ENCODE assay signal across 1 cellular context in genomic region chr17:44095647-44096496, GRCh38.
A peak's percentile ranks its signal among the peaks of the same experiment; 100 is the strongest.
TF ChIP-seq lines count a peak whose summit lies in the region.

No MANE protein-coding gene starts in this region.

TF ChIP-seq in HepG2, 621 proteins besides CTCF, POLR2A, EP300 and RAD21 (continued from another document and continues in another):
- TF ChIP-seq E2F2 (CRISPR knock-in tag; IDR thresholded peaks at IDR 0.05; ENCODE audit: borderline replicate concordance) (no peak), ZNF564 (CRISPR knock-in tag; IDR thresholded peaks at IDR 0.05) (no peak), ZMYM2 (CRISPR knock-in tag; IDR thresholded peaks at IDR 0.05) (no peak), KAT7 (CRISPR knock-in tag; IDR thresholded peaks at IDR 0.05; ENCODE audit: borderline replicate concordance) (no peak), MYNN (CRISPR knock-in tag; IDR thresholded peaks at IDR 0.05; ENCODE audit: low read depth) (no peak), JARID2 (CRISPR knock-in tag; IDR thresholded peaks at IDR 0.05; ENCODE audit: insufficient replicate concordance) (no peak), ZNF546 (CRISPR knock-in tag; conservative IDR thresholded peaks at IDR 0.05) (no peak), ZNF282 (IDR thresholded peaks at IDR 0.05; ENCODE audit: partially characterized antibody) (no peak), HNRNPK (IDR thresholded peaks at IDR 0.05; ENCODE audit: low read depth, low read length, poor library complexity, severe bottlenecking) (no peak), AKAP8 (CRISPR knock-in tag; IDR thresholded peaks at IDR 0.05) (peak; percentile 88; the same call in 1 of the 2 replicates), E2F5 (CRISPR knock-in tag; conservative IDR thresholded peaks at IDR 0.05) (no peak), RARA (CRISPR knock-in tag; IDR thresholded peaks at IDR 0.05) (peak; percentile 40), ZBTB49 (CRISPR knock-in tag; IDR thresholded peaks at IDR 0.05; ENCODE audit: borderline replicate concordance) (no peak), TCF7 (IDR thresholded peaks at IDR 0.05; ENCODE audit: low read depth) (no peak), ZSCAN9 (CRISPR knock-in tag; IDR thresholded peaks at IDR 0.05; ENCODE audit: borderline replicate concordance) (no peak), GATAD2A (CRISPR knock-in tag; IDR thresholded peaks at IDR 0.05) (no peak), SMARCC2 (IDR thresholded peaks at IDR 0.05) (no peak), SRSF4 (IDR thresholded peaks at IDR 0.05; ENCODE audit: low read depth, low read length, poor library complexity, severe bottlenecking) (no peak), SALL1 (CRISPR knock-in tag; IDR thresholded peaks at IDR 0.05) (peak; percentile 63; the same call in 1 of the 2 replicates), PRDM10 (CRISPR knock-in tag; IDR thresholded peaks at IDR 0.05; ENCODE audit: low read depth) (peak; percentile 77; the same call in 1 of the 2 replicates), ERF (CRISPR knock-in tag; IDR thresholded peaks at IDR 0.05) (no peak), ZNF142 (CRISPR knock-in tag; IDR thresholded peaks at IDR 0.05) (no peak), ZFY (CRISPR knock-in tag; IDR thresholded peaks at IDR 0.05) (peak; percentile 61; the same call in 1 of the 2 replicates), ZFYVE20 (CRISPR knock-in tag; IDR thresholded peaks at IDR 0.05; ENCODE audit: borderline replicate concordance, low read depth) (no peak), ARID2 (CRISPR knock-in tag; IDR thresholded peaks at IDR 0.05; ENCODE audit: borderline replicate concordance) (no peak), KDM3A (CRISPR knock-in tag; IDR thresholded peaks at IDR 0.05; ENCODE audit: low read depth) (no peak; the same call in 1 of the 2 replicates), ZNF205 (CRISPR knock-in tag; IDR thresholded peaks at IDR 0.05) (no peak), MYC (CRISPR knock-in tag; IDR thresholded peaks at IDR 0.05; ENCODE audit: borderline replicate concordance) (peak; percentile 72; the same call in 1 of the 2 replicates), AHR (CRISPR knock-in tag; IDR thresholded peaks at IDR 0.05) (0 out of 2 replicates have a peak, but pooled peaks have one; percentile 27), RFXAP (CRISPR knock-in tag; IDR thresholded peaks at IDR 0.05; ENCODE audit: borderline replicate concordance) (no peak; the same call in 1 of the 2 replicates), RFXANK (CRISPR knock-in tag; IDR thresholded peaks at IDR 0.05) (no peak), TEAD2 (CRISPR knock-in tag; IDR thresholded peaks at IDR 0.05) (no peak), ZFP1 (CRISPR knock-in tag; IDR thresholded peaks at IDR 0.05) (0 out of 2 replicates have a peak, but pooled peaks have one; percentile 17), RFX3 (CRISPR knock-in tag; IDR thresholded peaks at IDR 0.05) (peak; percentile 95), MEF2D (CRISPR knock-in tag; IDR thresholded peaks at IDR 0.05) (peak; percentile 90), ZNF350 (CRISPR knock-in tag; IDR thresholded peaks at IDR 0.05; ENCODE audit: borderline replicate concordance, low read depth) (no peak; the same call in 1 of the 2 replicates), ZNF24 (IDR thresholded peaks at IDR 0.05) (no peak), NRL (CRISPR knock-in tag; IDR thresholded peaks at IDR 0.05; ENCODE audit: borderline replicate concordance) (peak; percentile 83; the same call in 1 of the 2 replicates), ZBTB25 (CRISPR knock-in tag; IDR thresholded peaks at IDR 0.05) (no peak), TARDBP (CRISPR knock-in tag; IDR thresholded peaks at IDR 0.05) (peak; percentile 47), GMEB1 (CRISPR knock-in tag; IDR thresholded peaks at IDR 0.05; ENCODE audit: borderline replicate concordance) (peak; percentile 36; the same call in 1 of the 2 replicates), CREM (IDR thresholded peaks at IDR 0.05) (peak; percentile 37; the same call in 1 of the 2 replicates), CREM (CRISPR knock-in tag; IDR thresholded peaks at IDR 0.05) (no peak), HMGA1 (CRISPR knock-in tag; conservative IDR thresholded peaks at IDR 0.05) (no peak), SNAPC5 (CRISPR knock-in tag; IDR thresholded peaks at IDR 0.05; ENCODE audit: borderline replicate concordance) (no peak), GTF2F1 (IDR thresholded peaks at IDR 0.05; ENCODE audit: low read length) (no peak), ARNTL (CRISPR knock-in tag; IDR thresholded peaks at IDR 0.05) (no peak), ZNF20 (CRISPR knock-in tag; IDR thresholded peaks at IDR 0.05) (no peak), ZNF34 (CRISPR knock-in tag; IDR thresholded peaks at IDR 0.05; ENCODE audit: borderline replicate concordance) (no peak), POLR2G (IDR thresholded peaks at IDR 0.05; ENCODE audit: low read depth, low read length) (peak; percentile 70), PHF21A (CRISPR knock-in tag; IDR thresholded peaks at IDR 0.05) (peak; percentile 46), HNRNPL (IDR thresholded peaks at IDR 0.05; ENCODE audit: low read depth, low read length) (0 out of 2 replicates have a peak, but pooled peaks have one; percentile 46), MEIS2 (CRISPR knock-in tag; IDR thresholded peaks at IDR 0.05) (peak; percentile 53; the same call in 1 of the 2 replicates), ZNF605 (CRISPR knock-in tag; IDR thresholded peaks at IDR 0.05) (peak; percentile 76), SAFB2 (CRISPR knock-in tag; IDR thresholded peaks at IDR 0.05; ENCODE audit: borderline replicate concordance, low read depth) (peak; percentile 68; the same call in 1 of the 2 replicates), NFE2L2 (IDR thresholded peaks at IDR 0.05; ENCODE audit: low read length) (no peak), IKZF4 (CRISPR knock-in tag; IDR thresholded peaks at IDR 0.05; ENCODE audit: borderline replicate concordance, low read depth, not compliant biosample characterization) (no peak)
